Comparison of ENCODE assay signal across 9 cellular contexts in the genomic region with DNA sequence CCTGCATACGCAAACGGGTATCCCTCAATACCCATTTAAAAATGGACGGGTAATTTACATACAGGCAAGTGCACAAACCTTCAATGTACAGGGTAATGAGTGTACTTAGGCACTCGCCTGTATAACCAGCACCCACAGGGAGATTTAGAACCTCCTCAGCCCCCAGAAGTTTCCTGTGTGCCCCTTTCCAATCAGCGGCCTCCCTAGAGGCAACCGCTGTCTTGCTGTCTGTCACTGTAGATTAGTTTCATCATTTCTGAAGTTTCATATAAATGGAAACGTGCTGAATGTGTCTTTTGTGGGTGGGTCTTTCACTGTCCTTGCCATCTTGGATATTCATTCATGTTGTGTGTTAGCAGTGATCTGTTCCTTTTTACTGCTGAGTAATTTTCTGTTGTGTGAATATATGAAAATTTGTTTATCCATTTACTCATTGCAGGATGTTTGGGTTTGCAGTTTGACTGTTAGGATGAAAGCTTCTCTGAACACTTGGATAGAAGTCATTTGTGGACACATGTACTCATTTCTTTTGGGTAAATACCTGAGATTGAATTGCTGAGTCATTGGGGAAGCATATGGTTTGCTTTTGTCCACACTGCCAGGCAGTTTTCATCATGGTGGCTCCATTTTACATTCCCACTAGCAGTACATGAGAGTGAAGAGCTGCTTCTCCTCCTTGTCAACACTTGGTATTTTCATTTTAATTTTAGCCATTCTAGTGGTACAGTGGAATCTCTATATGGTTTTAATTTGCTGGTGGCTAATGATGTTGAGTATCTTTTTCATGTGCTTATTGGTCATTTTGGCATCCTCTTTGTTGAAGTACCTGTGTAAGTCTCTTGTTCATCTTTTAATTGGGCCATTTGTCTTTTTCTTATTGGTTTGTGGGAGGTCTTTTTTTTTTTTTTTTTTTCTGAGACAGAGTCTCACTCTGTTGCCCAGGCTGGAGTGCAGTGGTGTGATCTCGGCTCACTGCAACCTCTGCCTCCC. TPM values are rescaled to one million over a fixed set of nuclear protein-coding genes. Genes with fewer than 3 reads are reported as not detected.
A peak's percentile ranks its signal among the peaks of the same experiment; 100 is the strongest.
DNase-seq lines count a peak whose midpoint lies in the region; ATAC-seq and TF ChIP-seq lines count a peak whose summit lies in the region.
"Had no signal": no experiment of that assay in that cellular context is flagged by ENCODE, and none has a peak within 500 bp of the region (broad histone marks: within the 10 kb centered on the region; RNA-seq: fewer than 3 reads in every experiment).

No MANE protein-coding gene starts in this region.

- TF ChIP-seq CTCF in activated CD8-positive, alpha-beta T cell treated with anti-CD3 and anti-CD28 coated beads for 36 hours (IDR thresholded peaks at IDR 0.05): no peak
- no peak for TF ChIP-seq CTCF in progenitor cell of endocrine pancreas (IDR thresholded peaks at IDR 0.05; ENCODE audit: unreplicated experiment)

- POLR2A ChIA-PET in activated CD8-positive, alpha-beta T cell treated with anti-CD3 and anti-CD28 coated beads for 36 hours (lab: Charles Lee): interaction anchor here (0.6 to 16.4 kb wide), 3 partner anchors 17 to 373 kb away, joined by 3 to 215 read pairs (median 3); no protein-coding TSS in a partner anchor

- intact Hi-C loops in activated CD8-positive, alpha-beta T cell treated with anti-CD3 and anti-CD28 coated beads for 36 hours (cut with micrococcal nuclease): no loop called here

- no peaks in the 10 kb centered on the region for H3K9me3 Mint-ChIP-seq in activated CD8-positive, alpha-beta memory T cell treated with anti-CD3 and anti-CD28 coated beads, Interleukin-2, amount 10 ng/mL, durations not matched to agents 7 days and 5 days (ENCODE audit: low read depth)
- H3K9me3 Mint-ChIP-seq in activated CD8-positive, alpha-beta T cell treated with anti-CD3 and anti-CD28 coated beads for 36 hours: peaks cover 2% of the 10 kb centered on the region
- no peaks in the 10 kb centered on the region for H3K9me3 Mint-ChIP-seq in progenitor cell of endocrine pancreas (ENCODE audit: low read depth)

- CTCF ChIA-PET in activated CD8-positive, alpha-beta memory T cell treated with anti-CD3 and anti-CD28 coated beads, Interleukin-2, amount 10 ng/mL, durations not matched to agents 7 days and 5 days (lab: Charles Lee): interaction anchor here (0.7 to 3.7 kb wide), 8 partner anchors 10 to 482 kb away, joined by 3 to 27 read pairs (median 4); no protein-coding TSS in a partner anchor
- CTCF ChIA-PET in activated CD8-positive, alpha-beta T cell treated with anti-CD3 and anti-CD28 coated beads for 36 hours (lab: Charles Lee): interaction anchor here (0.6 to 1.1 kb wide), 3 partner anchors 9 to 63 kb away, joined by 3 to 6 read pairs (median 3); no protein-coding TSS in a partner anchor

- peak overlapping the region; percentile 99 for H3K27ac Mint-ChIP-seq in activated CD8-positive, alpha-beta memory T cell treated with anti-CD3 and anti-CD28 coated beads, Interleukin-2, amount 10 ng/mL, durations not matched to agents 7 days and 5 days
- peak overlapping the region; percentile 95 for H3K27ac Mint-ChIP-seq in activated CD8-positive, alpha-beta T cell treated with anti-CD3 and anti-CD28 coated beads for 36 hours
- H3K27ac Mint-ChIP-seq in progenitor cell of endocrine pancreas: peak overlapping the region; percentile 26

- peak; percentile 72 for DNase-seq in activated CD8-positive, alpha-beta memory T cell treated with anti-CD3 and anti-CD28 coated beads, Interleukin-2, amount 10 ng/mL, durations not matched to agents 7 days and 5 days
- DNase-seq in activated CD8-positive, alpha-beta memory T cell treated with anti-CD3 and anti-CD28 coated beads, Interleukin-2, amount 50 U/mL, for 4 hours: no peak
- peak; percentile 69 for DNase-seq in activated CD8-positive, alpha-beta T cell treated with anti-CD3 and anti-CD28 coated beads for 36 hours
- DNase-seq in progenitor cell of endocrine pancreas (ENCODE audit: low spot score, unreplicated experiment) (no peak), cerebellum (ENCODE audit: low spot score) (no peak), NCI-H128 (lab: John Stamatoyannopoulos, UW; ENCODE audit: unreplicated experiment) (no peak), NCI-H82 treated with DMSO at 0.1 percent for 48 hours (lab: John Stamatoyannopoulos, UW; ENCODE audit: unreplicated experiment) (no peak)

- peaks cover 16% of the 10 kb centered on the region for H3K36me3 Mint-ChIP-seq in activated CD8-positive, alpha-beta memory T cell treated with anti-CD3 and anti-CD28 coated beads, Interleukin-2, amount 10 ng/mL, durations not matched to agents 7 days and 5 days
- H3K36me3 Mint-ChIP-seq in activated CD8-positive, alpha-beta T cell treated with anti-CD3 and anti-CD28 coated beads for 36 hours (ENCODE audit: low read depth): peaks cover 14% of the 10 kb centered on the region
- H3K36me3 Mint-ChIP-seq in progenitor cell of endocrine pancreas (ENCODE audit: insufficient read depth): no peaks in the 10 kb centered on the region

- no peak overlapping the region for H3K4me3 Mint-ChIP-seq in activated CD8-positive, alpha-beta memory T cell treated with anti-CD3 and anti-CD28 coated beads, Interleukin-2, amount 10 ng/mL, durations not matched to agents 7 days and 5 days
- H3K4me3 Mint-ChIP-seq in activated CD8-positive, alpha-beta T cell treated with anti-CD3 and anti-CD28 coated beads for 36 hours: peak overlapping the region; percentile 5
- H3K4me3 Mint-ChIP-seq in progenitor cell of endocrine pancreas (ENCODE audit: low read depth): no peak overlapping the region

- H3K4me1 Mint-ChIP-seq in activated CD8-positive, alpha-beta memory T cell treated with anti-CD3 and anti-CD28 coated beads, Interleukin-2, amount 10 ng/mL, durations not matched to agents 7 days and 5 days: peaks cover 62% of the 10 kb centered on the region
- peaks cover 62% of the 10 kb centered on the region for H3K4me1 Mint-ChIP-seq in activated CD8-positive, alpha-beta T cell treated with anti-CD3 and anti-CD28 coated beads for 36 hours (ENCODE audit: low read depth)
- peaks cover 12% of the 10 kb centered on the region for H3K4me1 Mint-ChIP-seq in progenitor cell of endocrine pancreas (ENCODE audit: low read depth)

- ATAC-seq in activated CD8-positive, alpha-beta memory T cell treated with anti-CD3 and anti-CD28 coated beads, Interleukin-2, amount 10 ng/mL, durations not matched to agents 7 days and 5 days: peak; percentile 29
- peak; percentile 35 for ATAC-seq in HG02938 (IDR thresholded peaks at IDR 0.05; ENCODE audit: unreplicated experiment)
- peak; percentile 51 for ATAC-seq in activated CD8-positive, alpha-beta T cell treated with anti-CD3 and anti-CD28 coated beads for 36 hours
- ATAC-seq: sciatic nerve had no signal

- H3K27me3 Mint-ChIP-seq in activated CD8-positive, alpha-beta memory T cell treated with anti-CD3 and anti-CD28 coated beads, Interleukin-2, amount 10 ng/mL, durations not matched to agents 7 days and 5 days: no peaks in the 10 kb centered on the region
- no peaks in the 10 kb centered on the region for H3K27me3 Mint-ChIP-seq in activated CD8-positive, alpha-beta T cell treated with anti-CD3 and anti-CD28 coated beads for 36 hours
- H3K27me3 Mint-ChIP-seq in progenitor cell of endocrine pancreas: no peaks in the 10 kb centered on the region

RNA-seq across cellular contexts. Expression of a gene that starts 2.1 kb away (rescaled TPM):
- 100 to 1,000 TPM; 131 to 232 TPM for total RNA-seq in activated CD8-positive, alpha-beta memory T cell treated with anti-CD3 and anti-CD28 coated beads, Interleukin-2, amount 10 ng/mL, durations not matched to agents 7 days and 5 days
- total RNA-seq in activated CD8-positive, alpha-beta T cell treated with anti-CD3 and anti-CD28 coated beads for 36 hours: 10 to 100 TPM; 89.9 to 92.1 TPM
- 16.8 and 17.0 TPM in 2 replicates for total RNA-seq in progenitor cell of endocrine pancreas
- 6.4 TPM for total RNA-seq in cerebellum

Comparison
In these comparisons a context has a peak if more than half of its experiments do, and no peak if none do; other contexts are left out.
1. DNase-seq: peak in activated CD8-positive, alpha-beta memory T cell treated with anti-CD3 and anti-CD28 coated beads, Interleukin-2, amount 10 ng/mL, durations not matched to agents 7 days and 5 days (single experiment) and activated CD8-positive, alpha-beta T cell treated with anti-CD3 and anti-CD28 coated beads for 36 hours (single experiment); none in activated CD8-positive, alpha-beta memory T cell treated with anti-CD3 and anti-CD28 coated beads, Interleukin-2, amount 50 U/mL, for 4 hours (single experiment), progenitor cell of endocrine pancreas (single experiment), cerebellum (single experiment), NCI-H128 (single experiment) and NCI-H82 treated with DMSO at 0.1 percent for 48 hours (single experiment).
2. H3K27ac Mint-ChIP-seq: peak in every context shown above with its lines; median percentile 99 in activated CD8-positive, alpha-beta memory T cell treated with anti-CD3 and anti-CD28 coated beads, Interleukin-2, amount 10 ng/mL, durations not matched to agents 7 days and 5 days; 95 in activated CD8-positive, alpha-beta T cell treated with anti-CD3 and anti-CD28 coated beads for 36 hours; 26 in progenitor cell of endocrine pancreas.
3. Peak in every context shown above with its lines, with median percentiles within 50 percentile points of each other: ATAC-seq.